ENCODE assay signal across 11 cellular contexts in genomic region chr19:2454962-2455409, GRCh38. TPM values are rescaled to one million over a fixed set of nuclear protein-coding genes. Genes with fewer than 3 reads are reported as not detected.
DNase-seq lines count a peak whose midpoint lies in the region; ATAC-seq, FAIRE-seq and TF ChIP-seq lines count a peak whose summit lies in the region.
"Had no signal": no experiment of that assay in that cellular context is flagged by ENCODE, and none has a peak within 500 bp of the region (broad histone marks: within the 10 kb centered on the region; RNA-seq: fewer than 3 reads in every experiment).

No MANE protein-coding gene starts in this region.

- H3K4me3 ChIP-seq in Caco-2 (ENCODE audit: low read depth, low read length) (no peak overlapping the region; the same call in 1 of the 2 replicates), IMR-90 (ENCODE audit: insufficient read depth, low read depth, low read length) (no peak overlapping the region), astrocyte (ENCODE audit: insufficient read depth, low read depth, low read length) (peak overlapping the region; percentile 88)

- H3K27ac ChIP-seq in IMR-90 (ENCODE audit: insufficient read depth, low read length) (no peak overlapping the region), astrocyte (ENCODE audit: low read depth, low read length) (no peak overlapping the region), foreskin keratinocyte (no peak overlapping the region)
- H3K27ac ChIP-seq: epithelial cell of prostate had no signal

- intact Hi-C loops in Caco-2 (cut with micrococcal nuclease; ENCODE audit: unreplicated experiment): no loop called here
- intact Hi-C loops in IMR-90 (cut with micrococcal nuclease): no loop called here

- H2BK5ac ChIP-seq in IMR-90 (ENCODE audit: low read depth, low read length, poor library complexity, severe bottlenecking): no peak overlapping the region

- no peak overlapping the region for H3K14ac ChIP-seq in IMR-90 (replicated peaks; ENCODE audit: low read depth, low read length)

- H4K5ac ChIP-seq in IMR-90 (ENCODE audit: low read depth, low read length): no peak overlapping the region

- dilution Hi-C loops in IMR-90 (cut with HindIII; ENCODE audit: low sequenced_read_pairs, unreplicated experiment): no loop called here

- H3K27me3 ChIP-seq in Caco-2 (replicated peaks; ENCODE audit: control insufficient read depth, insufficient read depth, low read length): no peaks in the 10 kb centered on the region
- no peaks in the 10 kb centered on the region for H3K27me3 ChIP-seq in IMR-90 (ENCODE audit: control insufficient read depth, insufficient read depth, low read length)
- H3K27me3 ChIP-seq in astrocyte (ENCODE audit: insufficient read depth, low read length): no peaks in the 10 kb centered on the region
- no peaks in the 10 kb centered on the region for H3K27me3 ChIP-seq in foreskin keratinocyte
- H3K27me3 ChIP-seq: vagina had no signal

- no peak overlapping the region for H4K8ac ChIP-seq in IMR-90 (ENCODE audit: low read depth in 2 of 2, low read length in 2 of 2)

- no peak overlapping the region for H3K9ac ChIP-seq in IMR-90 (ENCODE audit: low read depth, low read length)
- peak overlapping the region; percentile 91 for H3K9ac ChIP-seq in astrocyte (ENCODE audit: low read length)

- no peak for FAIRE-seq in astrocyte (lab: Jason Lieb, UNC)

- H3K56ac ChIP-seq in IMR-90 (ENCODE audit: extremely low read depth, insufficient read depth, low read length): no peak overlapping the region

- no peak overlapping the region for H2BK15ac ChIP-seq in IMR-90 (ENCODE audit: low read depth, low read length)

- peak overlapping the region; percentile 50 for H2AK9ac ChIP-seq in IMR-90 (replicated peaks; ENCODE audit: low read depth, low read length, poor library complexity)

- H3K23ac ChIP-seq in IMR-90 (ENCODE audit: low read depth, low read length): no peak overlapping the region

- no CpG with 5 or more reads among the region's 6 CpGs for WGBS in IMR-90 (ENCODE audit: extremely low coverage in 2 of 2, insufficient read length in 1 of 2), 2 experiments

- H3K27me3 Mint-ChIP-seq in Caco-2 (ENCODE audit: insufficient read depth, unreplicated experiment) (no peaks in the 10 kb centered on the region), astrocyte (ENCODE audit: low read depth, unreplicated experiment) (no peaks in the 10 kb centered on the region)
- H3K27me3 Mint-ChIP-seq in natural killer cell treated with Interleukin-12 subunit alpha and Interleukin-12 subunit beta and Interleukin-15 and Interleukin-18, amount 100 ng/mL, for 72 hours: no peaks in the 10 kb centered on the region

- peaks cover 76% of the 10 kb centered on the region for H3K79me2 ChIP-seq in astrocyte (ENCODE audit: insufficient read depth, low read length)

- H3K36me3 ChIP-seq in Caco-2 (ENCODE audit: control insufficient read depth, insufficient read depth, low read length) (no peaks in the 10 kb centered on the region), IMR-90 (ENCODE audit: control insufficient read depth, insufficient read depth, low read length) (peaks cover 3% of the 10 kb centered on the region), astrocyte (ENCODE audit: insufficient read depth, low read length) (peaks cover 3% of the 10 kb centered on the region)
- H3K36me3 ChIP-seq: vagina had no signal

- H3K27ac Mint-ChIP-seq in Caco-2 (ENCODE audit: unreplicated experiment): peak overlapping the region; percentile 74
- peak overlapping the region; percentile 27 for H3K27ac Mint-ChIP-seq in astrocyte (ENCODE audit: unreplicated experiment)
- H3K27ac Mint-ChIP-seq in natural killer cell treated with Interleukin-12 subunit alpha and Interleukin-12 subunit beta and Interleukin-15 and Interleukin-18, amount 100 ng/mL, for 72 hours: peak overlapping the region; percentile 55 to 78

- peaks cover 14% of the 10 kb centered on the region for H3K36me3 Mint-ChIP-seq in Caco-2 (ENCODE audit: insufficient read depth, unreplicated experiment)
- peaks cover 4% of the 10 kb centered on the region for H3K36me3 Mint-ChIP-seq in astrocyte (ENCODE audit: low read depth, unreplicated experiment)
- no peaks in the 10 kb centered on the region for H3K36me3 Mint-ChIP-seq in natural killer cell treated with Interleukin-12 subunit alpha and Interleukin-12 subunit beta and Interleukin-15 and Interleukin-18, amount 100 ng/mL, for 72 hours

- POLR2A ChIA-PET in Caco-2 (lab: Charles Lee): no interaction called here
- POLR2A ChIA-PET in IMR-90 (lab: Charles Lee; ENCODE audit: unreplicated experiment): no interaction called here

- H3K9me1 ChIP-seq in IMR-90 (ENCODE audit: insufficient read depth, low read length): 0 out of 2 replicates have a peak, but pooled peaks cover 9% of the 10 kb centered on the region

- H3K18ac ChIP-seq in IMR-90 (ENCODE audit: low read depth, low read length): no peak overlapping the region

- no peak for DNase-seq in Caco-2
- DNase-seq in IMR-90: no peak
- no peak for DNase-seq in astrocyte (ENCODE audit: low read depth)
- DNase-seq in natural killer cell treated with Interleukin-12 subunit alpha and Interleukin-12 subunit beta and Interleukin-15 and Interleukin-18, amount 100 ng/mL, for 72 hours (ENCODE audit: low spot score): no peak
- DNase-seq in GM20000 (ENCODE audit: low spot score): no peak
- no peak for DNase-seq in foreskin keratinocyte
- DNase-seq: stimulated activated CD4-positive, alpha-beta T cell treated with anti-CD3 and anti-CD28 coated beads, Interleukin-4, amount 100 ng/mL, for 1 hour had no signal

- H3K9me3 ChIP-seq in Caco-2 (no peaks in the 10 kb centered on the region), IMR-90 (ENCODE audit: control insufficient read depth, insufficient read depth, low read length) (no peaks in the 10 kb centered on the region), astrocyte (ENCODE audit: insufficient read depth, low read depth, low read length) (no peaks in the 10 kb centered on the region)
- H3K9me3 ChIP-seq: vagina had no signal

- H3K79me1 ChIP-seq in IMR-90 (ENCODE audit: low read depth in 1 of 2, low read length in 2 of 2): peaks cover 4 to 40% of the 10 kb centered on the region in 2 experiments; a peak in 2 of 4 replicates

- H2AK5ac ChIP-seq in IMR-90 (ENCODE audit: low read depth, low read length): no peak overlapping the region

- no peak for TF ChIP-seq POLR2A in IMR-90 (IDR thresholded peaks at IDR 0.05; ENCODE audit: low read depth, low read length)

- H2BK120ac ChIP-seq in IMR-90 (ENCODE audit: low read depth, low read length): no peak overlapping the region

- H3K4me3 Mint-ChIP-seq in Caco-2 (ENCODE audit: unreplicated experiment): peak overlapping the region; percentile 69
- peak overlapping the region; percentile 90 for H3K4me3 Mint-ChIP-seq in astrocyte (ENCODE audit: unreplicated experiment)
- H3K4me3 Mint-ChIP-seq in natural killer cell treated with Interleukin-12 subunit alpha and Interleukin-12 subunit beta and Interleukin-15 and Interleukin-18, amount 100 ng/mL, for 72 hours: peak overlapping the region; percentile 63

- BruUV-seq in Caco-2 (replicated peaks; lab: Mats Ljungman, UMichigan): no TSS peak
- BruUV-seq in IMR-90 (replicated peaks; lab: Mats Ljungman, UMichigan): no TSS peak

- H3K4me1 Mint-ChIP-seq in Caco-2 (ENCODE audit: low read depth, unreplicated experiment) (no peaks in the 10 kb centered on the region), astrocyte (ENCODE audit: low read depth, unreplicated experiment) (peaks cover 5% of the 10 kb centered on the region)
- peaks cover 14 to 20% of the 10 kb centered on the region in 2 donors for H3K4me1 Mint-ChIP-seq in natural killer cell treated with Interleukin-12 subunit alpha and Interleukin-12 subunit beta and Interleukin-15 and Interleukin-18, amount 100 ng/mL, for 72 hours (ENCODE audit: low read depth in 2 of 2)

- H2AFZ ChIP-seq in IMR-90 (replicated peaks; ENCODE audit: low read length, poor library complexity) (no peak overlapping the region), astrocyte (ENCODE audit: low read depth, low read length) (no peak overlapping the region)

- H4K20me1 ChIP-seq in IMR-90 (ENCODE audit: insufficient read depth, low read length): peaks cover 50% of the 10 kb centered on the region
- peaks cover 57% of the 10 kb centered on the region for H4K20me1 ChIP-seq in astrocyte (ENCODE audit: insufficient read depth, low read length)

- H3K9me3 Mint-ChIP-seq in Caco-2 (ENCODE audit: unreplicated experiment): no peaks in the 10 kb centered on the region
- peaks cover under 1% of the 10 kb centered on the region for H3K9me3 Mint-ChIP-seq in astrocyte (ENCODE audit: unreplicated experiment)
- H3K9me3 Mint-ChIP-seq in natural killer cell treated with Interleukin-12 subunit alpha and Interleukin-12 subunit beta and Interleukin-15 and Interleukin-18, amount 100 ng/mL, for 72 hours: no peaks in the 10 kb centered on the region

- H3K4me1 ChIP-seq in Caco-2 (peaks cover 5% of the 10 kb centered on the region; the same call in 1 of the 2 replicates), IMR-90 (ENCODE audit: control insufficient read depth, insufficient read depth, low read length) (no peaks in the 10 kb centered on the region), astrocyte (ENCODE audit: insufficient read depth, low read length) (peaks cover 12% of the 10 kb centered on the region), foreskin keratinocyte (peaks cover 3% of the 10 kb centered on the region)

- TF ChIP-seq CTCF in Caco-2 (IDR thresholded peaks at IDR 0.05; ENCODE audit: insufficient read depth in 1 of 2, low read depth in 1 of 2, low read length in 1 of 2, severe bottlenecking in 1 of 2, unreplicated experiment in 1 of 2) (no peak), IMR-90 (conservative IDR thresholded peaks at IDR 0.05; ENCODE audit: low read depth, low read length) (no peak), astrocyte (IDR thresholded peaks at IDR 0.05; ENCODE audit: insufficient read depth, low read depth, low read length) (no peak), GM20000 (IDR thresholded peaks at IDR 0.05; ENCODE audit: extremely low read depth, missing control alignments) (no peak), foreskin keratinocyte (conservative IDR thresholded peaks at IDR 0.05) (no peak)

- ATAC-seq in IMR-90 (ENCODE audit: low read depth) (no peak), GM19328 (IDR thresholded peaks at IDR 0.05; ENCODE audit: unreplicated experiment) (no peak), HG03097 (IDR thresholded peaks at IDR 0.05; ENCODE audit: low FRiP score, unreplicated experiment) (no peak), foreskin keratinocyte (no peak)
- no peak for ATAC-seq in natural killer cell treated with Interleukin-12 subunit alpha and Interleukin-12 subunit beta and Interleukin-15 and Interleukin-18, amount 100 ng/mL, for 72 hours

- no peak overlapping the region for H4K91ac ChIP-seq in IMR-90 (ENCODE audit: insufficient read depth, low read depth, low read length)

- no peak for TF ChIP-seq RAD21 in IMR-90 (IDR thresholded peaks at IDR 0.05; ENCODE audit: low read length)

- H2BK20ac ChIP-seq in IMR-90 (ENCODE audit: low read depth, low read length): no peak overlapping the region

- in situ Hi-C loops in IMR-90 (cut with MboI; ENCODE audit: low sequenced_read_pairs): no loop called here

- H3K4me2 ChIP-seq in IMR-90 (ENCODE audit: low read depth, low read length): no peak overlapping the region
- H3K4me2 ChIP-seq in astrocyte (ENCODE audit: low read length): peak overlapping the region; percentile 94

- CTCF ChIA-PET in Caco-2 (lab: Charles Lee) (no interaction called here), IMR-90 (lab: Yijun Ruan, JAX) (no interaction called here)

- H3K4ac ChIP-seq in IMR-90 (ENCODE audit: low read depth, low read length): no peak overlapping the region

RNA-seq across cellular contexts. Expression of gene LMNB2, which starts 1.8 kb away (rescaled TPM):
- total RNA-seq in Caco-2 (2022) (128 and 130 TPM in 2 replicates), IMR-90 (2012; rRNA removed) (104 and 108 TPM in 2 replicates), astrocyte (64.0 and 72.1 TPM in 2 replicates), foreskin keratinocyte (134 and 170 TPM in 2 replicates)
- polyA plus RNA-seq in IMR-90 (2012; rRNA removed) (106 and 117 TPM in 2 replicates), foreskin keratinocyte (74.5 and 96.6 TPM in 2 replicates)
- 57.0 and 66.3 TPM in 2 replicates for polyA plus RNA-seq in IMR-90 (2012; cell fraction: cytosol; rRNA removed)
- 88.6 and 109 TPM in 2 replicates for polyA plus RNA-seq in IMR-90 (2012; cell fraction: nucleus; rRNA removed; ENCODE audit: low replicate concordance)
- total RNA-seq in natural killer cell treated with Interleukin-12 subunit alpha and Interleukin-12 subunit beta and Interleukin-15 and Interleukin-18, amount 100 ng/mL, for 72 hours: 100 to 1,000 TPM in 1 of 2 donors, 10 to 100 TPM in 1; 74.9 to 165 TPM

RNA-seq across cellular contexts. Expression of gene GADD45B, which starts 20.9 kb away (rescaled TPM):
- total RNA-seq in Caco-2 (2022) (20.2 and 23.8 TPM in 2 replicates), IMR-90 (2012; rRNA removed) (28.1 and 30.1 TPM in 2 replicates), astrocyte (161 and 190 TPM in 2 replicates), foreskin keratinocyte (39.5 and 40.9 TPM in 2 replicates)
- polyA plus RNA-seq in IMR-90 (2012; rRNA removed) (84.0 and 106 TPM in 2 replicates), foreskin keratinocyte (49.8 and 51.1 TPM in 2 replicates)
- polyA plus RNA-seq in IMR-90 (2012; cell fraction: cytosol; rRNA removed): 70.3 and 87.0 TPM in 2 replicates
- 301 and 400 TPM in 2 replicates for polyA plus RNA-seq in IMR-90 (2012; cell fraction: nucleus; rRNA removed; ENCODE audit: low replicate concordance)
- 100 to 1,000 TPM; 233 to 784 TPM for total RNA-seq in natural killer cell treated with Interleukin-12 subunit alpha and Interleukin-12 subunit beta and Interleukin-15 and Interleukin-18, amount 100 ng/mL, for 72 hours

RNA-seq across cellular contexts. Expression of gene TIMM13, which starts 27.6 kb away (rescaled TPM):
- 200 and 217 TPM in 2 replicates for total RNA-seq in Caco-2 (2022)
- 21.0 and 29.2 TPM in 2 replicates for total RNA-seq in IMR-90 (2012; rRNA removed)
- 62.3 and 93.7 TPM in 2 replicates for polyA plus RNA-seq in IMR-90 (2012; rRNA removed)
- polyA plus RNA-seq in IMR-90 (2012; cell fraction: cytosol; rRNA removed): 73.2 and 85.8 TPM in 2 replicates
- polyA plus RNA-seq in IMR-90 (2012; cell fraction: nucleus; rRNA removed; ENCODE audit: low replicate concordance): 30.1 and 56.4 TPM in 2 replicates
- 93.4 and 105 TPM in 2 replicates for total RNA-seq in astrocyte
- total RNA-seq in natural killer cell treated with Interleukin-12 subunit alpha and Interleukin-12 subunit beta and Interleukin-15 and Interleukin-18, amount 100 ng/mL, for 72 hours: 100 to 1,000 TPM in 1 of 2 donors, 10 to 100 TPM in 1; 80.1 to 124 TPM
- 130 and 149 TPM in 2 replicates for total RNA-seq in foreskin keratinocyte
- 280 and 281 TPM in 2 replicates for polyA plus RNA-seq in foreskin keratinocyte
